Comparison of ENCODE assay signal across 10 cellular contexts in genomic region chr11:9719949-9720646, GRCh38. TPM values are rescaled to one million over a fixed set of nuclear protein-coding genes. Genes with fewer than 3 reads are reported as not detected.
DNase-seq lines count a peak whose midpoint lies in the region; ATAC-seq and TF ChIP-seq lines count a peak whose summit lies in the region.
"Had no signal": no experiment of that assay in that cellular context is flagged by ENCODE, and none has a peak within 500 bp of the region (broad histone marks: within the 10 kb centered on the region; RNA-seq: fewer than 3 reads in every experiment).

No MANE protein-coding gene starts in this region.

- CTCF ChIA-PET in activated CD4-positive, alpha-beta T cell treated with anti-CD3 and anti-CD28 coated beads for 36 hours (lab: Charles Lee) = interaction anchor here (0.8 to 1.5 kb wide), 2 partner anchors 27 to 30 kb away, joined by 3 to 4 read pairs; no protein-coding TSS in a partner anchor

- peaks cover 9% of the 10 kb centered on the region for H3K9me3 Mint-ChIP-seq in activated CD4-positive, alpha-beta T cell treated with anti-CD3 and anti-CD28 coated beads for 36 hours (ENCODE audit: low read depth)
- no peaks in the 10 kb centered on the region for H3K9me3 Mint-ChIP-seq in immature natural killer cell

- no peaks in the 10 kb centered on the region for H3K36me3 ChIP-seq in tibial artery

- H3K27me3 ChIP-seq in tibial artery = no peaks in the 10 kb centered on the region

- peak overlapping the region; percentile 47 to 59 for H3K27ac ChIP-seq in tibial artery

- peak overlapping the region; percentile 5 for H3K27ac Mint-ChIP-seq in activated CD4-positive, alpha-beta T cell treated with anti-CD3 and anti-CD28 coated beads for 36 hours
- H3K27ac Mint-ChIP-seq in T-helper 17 cell = peak overlapping the region; percentile 35
- H3K27ac Mint-ChIP-seq in immature natural killer cell = peak overlapping the region in 5 of 6 donors; percentile 0 to 65 (median 5)

- H3K36me3 Mint-ChIP-seq in activated CD4-positive, alpha-beta T cell treated with anti-CD3 and anti-CD28 coated beads for 36 hours (ENCODE audit: low read depth) = peaks cover 13% of the 10 kb centered on the region
- H3K36me3 Mint-ChIP-seq in T-helper 17 cell (ENCODE audit: low read depth) (peaks cover 2% of the 10 kb centered on the region), immature natural killer cell (peaks cover 0 to 8% (median 0%) of the 10 kb centered on the region in 3 donors)

- H3K27me3 Mint-ChIP-seq in activated CD4-positive, alpha-beta T cell treated with anti-CD3 and anti-CD28 coated beads for 36 hours = no peaks in the 10 kb centered on the region
- H3K27me3 Mint-ChIP-seq in T-helper 17 cell (no peaks in the 10 kb centered on the region), immature natural killer cell (ENCODE audit: low read depth in 3 of 3) (peaks cover 0 to 2% (median 0%) of the 10 kb centered on the region in 3 donors)

- H3K9me3 ChIP-seq in T-helper 17 cell (ENCODE audit: control insufficient read depth, low read length, poor library complexity, severe bottlenecking) (no peaks in the 10 kb centered on the region), tibial artery (no peaks in the 10 kb centered on the region)

- H3K4me1 Mint-ChIP-seq in activated CD4-positive, alpha-beta T cell treated with anti-CD3 and anti-CD28 coated beads for 36 hours = peaks cover 23% of the 10 kb centered on the region
- H3K4me1 Mint-ChIP-seq in T-helper 17 cell (peaks cover 9% of the 10 kb centered on the region), immature natural killer cell (peaks cover 20 to 28% of the 10 kb centered on the region in 2 donors)

- TF ChIP-seq CTCF in tibial artery (IDR thresholded peaks at IDR 0.05) = no peak
- TF ChIP-seq CTCF in GM20000 (IDR thresholded peaks at IDR 0.05; ENCODE audit: extremely low read depth, missing control alignments) = no peak

- peaks cover 0 to 54% (median 41%) of the 10 kb centered on the region in 4 donors for H3K4me1 ChIP-seq in tibial artery

- ATAC-seq in activated CD4-positive, alpha-beta T cell treated with anti-CD3 and anti-CD28 coated beads for 36 hours = no peak
- no peak for ATAC-seq in T-helper 17 cell

- POLR2A ChIA-PET in activated CD4-positive, alpha-beta T cell treated with anti-CD3 and anti-CD28 coated beads for 36 hours (lab: Charles Lee) = no interaction called here

- no peak overlapping the region for H3K4me3 ChIP-seq in tibial artery

- H3K4me3 Mint-ChIP-seq in activated CD4-positive, alpha-beta T cell treated with anti-CD3 and anti-CD28 coated beads for 36 hours = no peak overlapping the region
- H3K4me3 Mint-ChIP-seq in T-helper 17 cell = no peak overlapping the region
- peak overlapping the region in 1 of 5 donors; percentile 27 for H3K4me3 Mint-ChIP-seq in immature natural killer cell

- DNase-seq in activated CD4-positive, alpha-beta T cell treated with anti-CD3 and anti-CD28 coated beads for 36 hours = no peak
- DNase-seq in activated CD4-positive, alpha-beta T cell treated with anti-CD3 and anti-CD28 coated beads, Interleukin-2, amount 50 U/mL, for 4 hours = no peak
- no peak for DNase-seq in T-helper 17 cell
- DNase-seq in immature natural killer cell = no peak
- no peak for DNase-seq in tibial artery
- no peak for DNase-seq in T-helper 9 cell
- no peak for DNase-seq in GM20000 (ENCODE audit: low spot score)
- no peak for DNase-seq in NCI-H1694 (lab: John Stamatoyannopoulos, UW)
- DNase-seq: anterior cingulate cortex, T-helper 2 cell had no signal

- intact Hi-C loops in activated CD4-positive, alpha-beta T cell treated with anti-CD3 and anti-CD28 coated beads for 36 hours (cut with DNase I, micrococcal nuclease) = no loop called here
- intact Hi-C loops in tibial artery (cut with DNase I; ENCODE audit: low total_unique reads) = no loop called here

RNA-seq across cellular contexts. Expression of gene SWAP70, which starts 56.2 kb away (rescaled TPM):
- 1 to 10 TPM; 7.5 to 9.7 TPM for total RNA-seq in activated CD4-positive, alpha-beta T cell treated with anti-CD3 and anti-CD28 coated beads for 36 hours
- 1 to 10 TPM; 6.1 to 7.5 TPM for total RNA-seq in T-helper 17 cell
- polyA plus RNA-seq in immature natural killer cell = 10 to 100 TPM in 1 of 3 donors, 1 to 10 TPM in 2; 2.4 to 12.3 (median 9.8) TPM
